ENCODE assay signal across 9 cellular contexts in genomic region chr15:72532991-72533601, GRCh38. TPM values are rescaled to one million over a fixed set of nuclear protein-coding genes. Genes with fewer than 3 reads are reported as not detected.
DNase-seq lines count a peak whose midpoint lies in the region; ATAC-seq, FAIRE-seq and TF ChIP-seq lines count a peak whose summit lies in the region.
"Had no signal": no experiment of that assay in that cellular context is flagged by ENCODE, and none has a peak within 500 bp of the region (broad histone marks: within the 10 kb centered on the region; RNA-seq: fewer than 3 reads in every experiment).

No MANE protein-coding gene starts in this region.

- H3K9ac ChIP-seq in BLaER1: no peak overlapping the region
- no peak overlapping the region for H3K9ac ChIP-seq in kidney (ENCODE audit: low read length in 2 of 2)

- DNase-seq in activated CD4-positive, alpha-beta T cell treated with anti-CD3 and anti-CD28 coated beads for 48 hours: peak; percentile 12
- DNase-seq in kidney: no peak

- ATAC-seq in GM21825 (IDR thresholded peaks at IDR 0.05; ENCODE audit: unreplicated experiment) (no peak), GM18867 (IDR thresholded peaks at IDR 0.05; ENCODE audit: unreplicated experiment) (no peak), GM21717 (IDR thresholded peaks at IDR 0.05; ENCODE audit: unreplicated experiment) (no peak), GM19328 (IDR thresholded peaks at IDR 0.05; ENCODE audit: unreplicated experiment) (no peak)

- intact Hi-C loops in kidney (cut with DNase I): no loop called here

- H3K4me3 ChIP-seq in BLaER1: no peak overlapping the region
- no peak overlapping the region for H3K4me3 ChIP-seq in kidney (ENCODE audit: low read length in 2 of 2)
- H3K4me3 ChIP-seq: SK-N-MC had no signal

- H3K27ac ChIP-seq in BLaER1 (no peak overlapping the region), kidney (ENCODE audit: low read depth in 2 of 2, low read length in 2 of 2) (no peak overlapping the region)
- H3K27ac ChIP-seq: SK-N-MC had no signal

- peak; percentile 46 for TF ChIP-seq CTCF in GM12873 (IDR thresholded peaks at IDR 0.05; ENCODE audit: insufficient read depth, low read depth, low read length, missing control alignments)
- TF ChIP-seq CTCF in kidney (IDR thresholded peaks at IDR 0.05; ENCODE audit: borderline replicate concordance, extremely low read depth, insufficient read depth): peak; percentile 30

- H3K4me1 ChIP-seq in BLaER1: peaks cover 29% of the 10 kb centered on the region
- peaks cover 0 to 10% of the 10 kb centered on the region in 2 donors for H3K4me1 ChIP-seq in kidney (ENCODE audit: control insufficient read depth in 1 of 2, insufficient read depth in 1 of 2, low read depth in 1 of 2, low read length in 2 of 2)

- no peak for FAIRE-seq in kidney (lab: Jason Lieb, UNC)

- no peaks in the 10 kb centered on the region for H3K27me3 ChIP-seq in BLaER1

- H3K9me3 ChIP-seq in BLaER1 (peaks cover 18% of the 10 kb centered on the region), kidney (ENCODE audit: control insufficient read depth in 1 of 2, low read length in 2 of 2) (no peaks in the 10 kb centered on the region)

- H3K36me3 ChIP-seq in BLaER1 (peaks cover 47% of the 10 kb centered on the region), kidney (ENCODE audit: control insufficient read depth in 1 of 2, insufficient read depth in 2 of 2, low read length in 2 of 2) (no peaks in the 10 kb centered on the region)

- H3K4me2 ChIP-seq in BLaER1: peak overlapping the region; percentile 12; the same call in 1 of the 2 replicates

- H4K20me1 ChIP-seq in BLaER1: peaks cover 93% of the 10 kb centered on the region

RNA-seq across cellular contexts. Expression of gene ARIH1, which starts 59.0 kb away (rescaled TPM):
- total RNA-seq in kidney: 139 TPM
- 27.4 TPM for polyA plus RNA-seq in kidney (ENCODE audit: insufficient read depth, low read depth, low replicate concordance)
